In the genomic region with DNA sequence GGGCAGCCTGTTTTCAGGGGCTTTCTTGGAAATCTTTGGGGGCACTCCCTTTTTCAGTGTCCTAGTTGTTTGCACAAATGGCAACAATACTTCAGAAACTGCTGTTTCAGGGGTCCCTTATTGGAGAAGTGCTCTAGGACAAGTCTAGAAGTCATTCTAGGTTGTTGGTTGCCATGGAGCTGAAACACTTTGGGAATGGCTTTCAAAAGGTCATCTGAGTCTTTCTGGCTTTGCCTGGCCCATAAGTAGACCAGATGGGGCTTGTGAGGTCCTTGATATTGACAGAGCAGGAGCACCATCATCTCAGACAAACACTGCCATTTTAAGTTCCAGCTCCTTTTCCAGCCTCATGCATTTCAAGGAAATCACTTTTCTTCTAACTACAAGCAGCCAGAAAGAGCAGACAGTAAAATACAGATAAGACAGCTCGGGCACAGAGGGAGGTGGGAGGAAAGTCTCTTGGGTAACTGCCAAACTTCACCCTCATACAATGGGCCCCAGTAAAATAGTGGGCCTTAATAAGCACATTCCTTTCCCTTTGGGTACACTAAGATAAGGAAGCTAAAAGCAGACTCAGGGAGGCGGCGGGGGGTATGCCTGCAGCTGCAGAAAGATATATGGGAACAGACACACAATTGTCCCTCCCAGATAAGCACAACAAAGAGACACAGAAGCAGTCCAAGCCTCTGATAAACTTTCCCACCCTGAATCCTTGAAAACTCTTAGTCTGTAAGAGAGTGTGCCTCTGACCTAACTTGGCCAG, we compare ENCODE assay signal across 23 cellular contexts. TPM values are rescaled to one million over a fixed set of nuclear protein-coding genes. Genes with fewer than 3 reads are reported as not detected.
DNase-seq lines count a peak whose midpoint lies in the region; ATAC-seq, FAIRE-seq and TF ChIP-seq lines count a peak whose summit lies in the region.
"Had no signal": no experiment of that assay in that cellular context is flagged by ENCODE, and none has a peak within 500 bp of the region (broad histone marks: within the 10 kb centered on the region; RNA-seq: fewer than 3 reads in every experiment).

No MANE protein-coding gene starts in this region.

- no peaks in the 10 kb centered on the region for H3K9me2 ChIP-seq in PC-9 (ENCODE audit: insufficient read depth)

- no peak overlapping the region for H3K9ac ChIP-seq in SK-N-MC (ENCODE audit: insufficient read length)

- H3K4me3 ChIP-seq in heart left ventricle: no peak overlapping the region
- H3K4me3 ChIP-seq in SK-N-MC: peak overlapping the region; percentile 28
- H3K4me3 ChIP-seq in fibroblast of the aortic adventitia (ENCODE audit: low read depth, low read length): no peak overlapping the region
- no peak overlapping the region for H3K4me3 ChIP-seq in small intestine (ENCODE audit: low read depth in 1 of 2, low read length in 2 of 2)
- no peak overlapping the region for H3K4me3 ChIP-seq in PC-9
- H3K4me3 ChIP-seq: A549, colonic mucosa, gastroesophageal sphincter, lower lobe of right lung, prostate gland, SJSA1 had no signal

- H3K36me3 ChIP-seq in heart left ventricle (no peaks in the 10 kb centered on the region), SK-N-MC (ENCODE audit: insufficient read depth, low read length) (no peaks in the 10 kb centered on the region), small intestine (ENCODE audit: control insufficient read depth in 2 of 2, insufficient read depth in 2 of 2, low read length in 2 of 2) (no peaks in the 10 kb centered on the region), PC-9 (ENCODE audit: low read depth) (no peaks in the 10 kb centered on the region)
- H3K36me3 ChIP-seq: colonic mucosa, gastroesophageal sphincter, lower lobe of right lung, prostate gland, SJSA1 had no signal

- peak overlapping the region in 3 of 12 donors; percentile 9 to 24 (median 24) for H3K27ac ChIP-seq in heart left ventricle
- H3K27ac ChIP-seq in SK-N-MC: peak overlapping the region; percentile 90
- H3K27ac ChIP-seq in small intestine (ENCODE audit: low read depth in 1 of 2, low read length in 1 of 2): no peak overlapping the region
- no peak overlapping the region for H3K27ac ChIP-seq in PC-9
- H3K27ac ChIP-seq: A549, colonic mucosa, gastroesophageal sphincter, lower lobe of right lung, prostate gland, SJSA1 had no signal

- ATAC-seq in heart left ventricle: peak in 3 of 4 donors; percentile 45 to 68 (median 61)
- no peak for ATAC-seq in GM21381 (IDR thresholded peaks at IDR 0.05; ENCODE audit: unreplicated experiment)
- ATAC-seq: A549; gastroesophageal sphincter; lower lobe of right lung; naive thymus-derived CD4-positive, alpha-beta T cell; stimulated activated naive CD8-positive, alpha-beta T cell treated with anti-CD3 and anti-CD28 coated beads, Interleukin-15, Interleukin-2, amounts not matched to agents 100 U/mL and 50 U/mL, for 24 hours had no signal

- DNase-seq in heart left ventricle (no peak), cardiac septum (ENCODE audit: low spot score) (no peak), SK-N-MC (ENCODE audit: low read depth, low spot score) (peak; percentile 48), fibroblast of the aortic adventitia (ENCODE audit: low read depth) (peak; percentile 7), small intestine (peak; percentile 6), PC-9 (no peak)
- no peak for DNase-seq in activated CD4-positive, alpha-beta T cell treated with anti-CD3 and anti-CD28 coated beads, Interleukin-2, amount 50 U/mL, for 4 hours
- DNase-seq: activated CD4-positive, alpha-beta T cell treated with anti-CD3 and anti-CD28 coated beads for 48 hours; activated naive CD4-positive, alpha-beta T cell treated with anti-CD3 and anti-CD28 coated beads for 36 hours; aorta; colonic mucosa; HFFc6; lower lobe of right lung; naive thymus-derived CD4-positive, alpha-beta T cell; NCI-H510A; stimulated activated naive CD8-positive, alpha-beta T cell treated with anti-CD3 and anti-CD28 coated beads, Interleukin-15, Interleukin-2, amounts not matched to agents 100 U/mL and 50 U/mL, for 24 hours; T1000 had no signal

- H3F3A ChIP-seq in PC-9 (ENCODE audit: insufficient read depth, low read depth): no peaks in the 10 kb centered on the region

- TF ChIP-seq CTCF in heart left ventricle (IDR thresholded peaks at IDR 0.05): no peak
- TF ChIP-seq CTCF in fibroblast of the aortic adventitia (IDR thresholded peaks at IDR 0.05; ENCODE audit: insufficient read depth, low read length): no peak
- TF ChIP-seq CTCF in PC-9 (conservative IDR thresholded peaks at IDR 0.05): no peak

- H4K20me1 ChIP-seq in PC-9 (ENCODE audit: insufficient read depth): no peaks in the 10 kb centered on the region

- FAIRE-seq in small intestine (lab: Jason Lieb, UNC): no peak
- FAIRE-seq: A549 had no signal

- H3K79me2 ChIP-seq in PC-9 (ENCODE audit: low read depth): no peaks in the 10 kb centered on the region

- H2AFZ ChIP-seq in PC-9: no peak overlapping the region

- CTCF ChIA-PET in PC-9 (lab: Charles Lee): no interaction called here

- H3K4me2 ChIP-seq in PC-9: no peak overlapping the region
- H3K4me2 ChIP-seq: A549 had no signal

- 9 to 31% (median 17%) methylated on average over 3 of the region's 3 CpGs for WGBS in heart left ventricle, 4 donors
- 12 to 27% (median 25%) methylated on average over 3 of the region's 3 CpGs for WGBS in small intestine, 3 donors

- no peak for TF ChIP-seq POLR2A in heart left ventricle (IDR thresholded peaks at IDR 0.05)

- no TSS peak for BruUV-seq in PC-9 (replicated peaks; lab: Mats Ljungman, UMichigan)

- no peaks in the 10 kb centered on the region for H3K9me3 ChIP-seq in heart left ventricle
- no peaks in the 10 kb centered on the region for H3K9me3 ChIP-seq in SK-N-MC (ENCODE audit: low read depth, low read length)
- H3K9me3 ChIP-seq in small intestine (ENCODE audit: control insufficient read depth, low read depth): no peaks in the 10 kb centered on the region
- H3K9me3 ChIP-seq in PC-9 (ENCODE audit: insufficient read depth, low read depth): no peaks in the 10 kb centered on the region
- H3K9me3 ChIP-seq: A549, colonic mucosa, gastroesophageal sphincter, lower lobe of right lung, prostate gland, SJSA1 had no signal

- H3K27me3 ChIP-seq in heart left ventricle: peaks cover 0 to 6% (median 0%) of the 10 kb centered on the region in 9 donors
- H3K27me3 ChIP-seq in small intestine (ENCODE audit: control insufficient read depth in 2 of 2, insufficient read depth in 2 of 2, low read length in 2 of 2): no peaks in the 10 kb centered on the region
- no peaks in the 10 kb centered on the region for H3K27me3 ChIP-seq in PC-9 (ENCODE audit: insufficient read depth, low read depth)
- H3K27me3 ChIP-seq: colonic mucosa, gastroesophageal sphincter, SJSA1 had no signal

- intact Hi-C loops in heart left ventricle (cut with DNase I): no loop called here
- intact Hi-C loops in cardiac septum (cut with DNase I): no loop called here
- intact Hi-C loops in PC-9 (cut with micrococcal nuclease; ENCODE audit: unreplicated experiment): no loop called here

- peaks cover 0 to 5% (median 0%) of the 10 kb centered on the region in 12 donors for H3K4me1 ChIP-seq in heart left ventricle
- H3K4me1 ChIP-seq in small intestine (ENCODE audit: control insufficient read depth in 2 of 2, insufficient read depth in 1 of 2, low read depth in 1 of 2, low read length in 1 of 2): no peaks in the 10 kb centered on the region
- no peaks in the 10 kb centered on the region for H3K4me1 ChIP-seq in PC-9 (replicated peaks; ENCODE audit: insufficient read depth)
- H3K4me1 ChIP-seq: A549, colonic mucosa, gastroesophageal sphincter, lower lobe of right lung, prostate gland, SJSA1 had no signal

- POLR2A ChIA-PET in PC-9 (lab: Charles Lee; ENCODE audit: unreplicated experiment): no interaction called here

RNA-seq across cellular contexts. Expression of a gene that starts 8.5 kb away (rescaled TPM):
- total RNA-seq in heart left ventricle (under 1 TPM in 5 of 9 donors, not detected in 4; 0.16 to 0.54 (median 0.48) TPM), cardiac septum (0.19 TPM), fibroblast of the aortic adventitia (ENCODE audit: low replicate concordance) (1.6 TPM in 1 of 2 replicates, not detected in the other), PC-9 (2021) (not detected in 2 replicates)
- polyA plus RNA-seq in heart left ventricle (under 1 TPM; 0.08 to 0.30 TPM), small intestine (1 to 10 TPM in 1 of 3 donors, not detected in 2; 2.0 TPM)
- total RNA-seq: activated naive CD4-positive, alpha-beta T cell treated with anti-CD3 and anti-CD28 coated beads for 36 hours; naive thymus-derived CD4-positive, alpha-beta T cell; OCI-LY7; SJSA1 had no signal
- polyA plus RNA-seq: A549; naive thymus-derived CD4-positive, alpha-beta T cell had no signal

RNA-seq across cellular contexts. Expression of a gene that starts 37.5 kb away (rescaled TPM):
- total RNA-seq in heart left ventricle (10 to 100 TPM in 2 of 9 donors, 1 to 10 TPM in 6, under 1 TPM in 1; 0.42 to 17.6 (median 3.4) TPM), cardiac septum (4.1 TPM), fibroblast of the aortic adventitia (ENCODE audit: low replicate concordance) (0.36 TPM in 1 of 2 replicates, not detected in the other), PC-9 (2021) (not detected in 2 replicates)
- polyA plus RNA-seq in heart left ventricle (10 to 100 TPM in 1 of 2 donors, 1 to 10 TPM in 1; 4.0 to 12.7 TPM), small intestine (10 to 100 TPM in 1 of 3 donors, 1 to 10 TPM in 1, not detected in 1; 1.9 to 30.8 TPM)
- total RNA-seq: HFFc6, OCI-LY7, SJSA1 had no signal
- polyA plus RNA-seq: A549 had no signal

Comparison
In these comparisons a context has a peak if more than half of its experiments do, and no peak if none do; other contexts are left out.
1. DNase-seq: peak in SK-N-MC (single experiment), fibroblast of the aortic adventitia (single experiment) and small intestine (single experiment); none in heart left ventricle (0 of 5), cardiac septum (single experiment), activated CD4-positive, alpha-beta T cell treated with anti-CD3 and anti-CD28 coated beads, Interleukin-2, amount 50 U/mL, for 4 hours (0 of 2) and PC-9 (0 of 2).